ENCODE assay signal across 25 cellular contexts in genomic region chr11:101439488-101439887, GRCh38.
DNase-seq lines count a peak whose midpoint lies in the region; ATAC-seq, FAIRE-seq and TF ChIP-seq lines count a peak whose summit lies in the region.
"Had no signal": no experiment of that assay in that cellular context is flagged by ENCODE, and none has a peak within 500 bp of the region (broad histone marks: within the 10 kb centered on the region; RNA-seq: fewer than 3 reads in every experiment).

No MANE protein-coding gene starts in this region.

- FAIRE-seq in small intestine (lab: Jason Lieb, UNC), result no peak

- H3K36me3 ChIP-seq in Caco-2 (ENCODE audit: control insufficient read depth, insufficient read depth, low read length), result no peaks in the 10 kb centered on the region
- no peaks in the 10 kb centered on the region for H3K36me3 ChIP-seq in HCT116 (ENCODE audit: control insufficient read depth in 1 of 2, insufficient read depth in 2 of 2, low read length in 2 of 2)
- no peaks in the 10 kb centered on the region for H3K36me3 ChIP-seq in small intestine (ENCODE audit: control insufficient read depth in 2 of 2, insufficient read depth in 2 of 2, low read length in 2 of 2)
- H3K36me3 ChIP-seq: cardiac muscle cell, sigmoid colon, tibial artery had no signal

- H3K4me3 ChIP-seq in Caco-2 (ENCODE audit: low read depth, low read length) (no peak overlapping the region), HCT116 (replicated peaks in 1 of 2; ENCODE audit: low read depth in 1 of 2, low read length in 2 of 2) (no peak overlapping the region), small intestine (ENCODE audit: low read depth in 1 of 2, low read length in 2 of 2) (no peak overlapping the region)
- H3K4me3 ChIP-seq: cardiac muscle cell, sigmoid colon, tibial artery had no signal

- ATAC-seq in HCT116 (peak; percentile 67), GM19023 (IDR thresholded peaks at IDR 0.05; ENCODE audit: unreplicated experiment) (no peak)
- no peak for ATAC-seq in activated CD8-positive, alpha-beta T cell treated with anti-CD3 and anti-CD28 coated beads, Interleukin-2, amount 10 ng/mL, durations not matched to agents 7 days and 5 days
- ATAC-seq: stimulated activated naive CD8-positive, alpha-beta T cell treated with anti-CD3 and anti-CD28 coated beads, Interleukin-15, amount 100 ng/mL, for 72 hours had no signal

- no peaks in the 10 kb centered on the region for H3K9me2 ChIP-seq in HCT116 (ENCODE audit: insufficient read depth)

- H3K4me2 ChIP-seq in HCT116 (ENCODE audit: low read length), result no peak overlapping the region

- RAD21 ChIA-PET in HCT116 (lab: Charles Lee; ENCODE audit: low non-redundant PET in 1 of 2, low total read pairs in 2 of 2, uncharacterized antibody in 2 of 2, unreplicated experiment in 2 of 2), result no interaction called here

- no peak overlapping the region for H3K27ac Mint-ChIP-seq in Caco-2 (ENCODE audit: unreplicated experiment)
- H3K27ac Mint-ChIP-seq in activated CD8-positive, alpha-beta T cell treated with anti-CD3 and anti-CD28 coated beads, Interleukin-2, amount 10 ng/mL, durations not matched to agents 7 days and 5 days, result no peak overlapping the region
- H3K27ac Mint-ChIP-seq: activated CD4-positive, alpha-beta T cell treated with anti-CD3 and anti-CD28 coated beads, Interleukin-2, amount 10 ng/mL, durations not matched to agents 24 days and 14 days; activated T-helper 1 cell treated with anti-CD3 and anti-CD28 coated beads, Interleukin-12 subunit alpha, Interleukin-12 subunit beta, Interleukin-2, Interleukin-4 antibody, amounts not matched to agents 30 ng/mL and 10 ng/mL and 1 ng/mL, durations not matched to agents 14 hours and 24 hours and 36 hours; stimulated activated naive CD8-positive, alpha-beta T cell treated with anti-CD3 and anti-CD28 coated beads, Interleukin-15, amount 100 ng/mL, for 72 hours; T-helper 1 cell treated with Interleukin-12 subunit alpha and Interleukin-12 subunit beta and Interleukin-4 antibody, amounts not matched to agents 30 μg/mL and 1 μg/mL, for 36 hours had no signal

- no peaks in the 10 kb centered on the region for H3K9me3 Mint-ChIP-seq in Caco-2 (ENCODE audit: unreplicated experiment)
- H3K9me3 Mint-ChIP-seq in activated CD8-positive, alpha-beta T cell treated with anti-CD3 and anti-CD28 coated beads, Interleukin-2, amount 10 ng/mL, durations not matched to agents 7 days and 5 days (ENCODE audit: insufficient read depth), result no peaks in the 10 kb centered on the region
- H3K9me3 Mint-ChIP-seq: activated CD4-positive, alpha-beta T cell treated with anti-CD3 and anti-CD28 coated beads, Interleukin-2, amount 10 ng/mL, durations not matched to agents 24 days and 14 days; neural crest cell had no signal

- no peak overlapping the region for H3K4me3 Mint-ChIP-seq in Caco-2 (ENCODE audit: unreplicated experiment)
- no peak overlapping the region for H3K4me3 Mint-ChIP-seq in activated CD8-positive, alpha-beta T cell treated with anti-CD3 and anti-CD28 coated beads, Interleukin-2, amount 10 ng/mL, durations not matched to agents 7 days and 5 days
- H3K4me3 Mint-ChIP-seq: activated CD4-positive, alpha-beta T cell treated with anti-CD3 and anti-CD28 coated beads, Interleukin-2, amount 10 ng/mL, durations not matched to agents 24 days and 14 days; activated T-helper 1 cell treated with anti-CD3 and anti-CD28 coated beads, Interleukin-12 subunit alpha, Interleukin-12 subunit beta, Interleukin-2, Interleukin-4 antibody, amounts not matched to agents 30 ng/mL and 10 ng/mL and 1 ng/mL, durations not matched to agents 14 hours and 24 hours and 36 hours; CD4-positive, CD25-positive, alpha-beta regulatory T cell; neural crest cell; stimulated activated naive CD8-positive, alpha-beta T cell treated with anti-CD3 and anti-CD28 coated beads, Interleukin-15, amount 100 ng/mL, for 72 hours; T-helper 1 cell treated with Interleukin-12 subunit alpha and Interleukin-12 subunit beta and Interleukin-4 antibody, amounts not matched to agents 30 μg/mL and 1 μg/mL, for 36 hours had no signal

- H3K27me3 ChIP-seq in Caco-2 (replicated peaks; ENCODE audit: control insufficient read depth, insufficient read depth, low read length), result no peaks in the 10 kb centered on the region
- H3K27me3 ChIP-seq in HCT116 (ENCODE audit: insufficient read depth, low read length), result no peaks in the 10 kb centered on the region
- no peaks in the 10 kb centered on the region for H3K27me3 ChIP-seq in small intestine (ENCODE audit: control insufficient read depth in 2 of 2, insufficient read depth in 2 of 2, low read length in 2 of 2)
- H3K27me3 ChIP-seq: cardiac muscle cell, sigmoid colon, tibial artery had no signal

- POLR2A ChIA-PET in Caco-2 (lab: Charles Lee) (no interaction called here), HCT116 (lab: Charles Lee) (no interaction called here)
- POLR2A ChIA-PET in activated CD8-positive, alpha-beta T cell treated with anti-CD3 and anti-CD28 coated beads, Interleukin-2, amount 10 ng/mL, durations not matched to agents 7 days and 5 days (lab: Charles Lee), result no interaction called here

- TF ChIP-seq CTCF in Caco-2 (IDR thresholded peaks at IDR 0.05; ENCODE audit: insufficient read depth in 1 of 2, low read depth in 1 of 2, low read length in 1 of 2, severe bottlenecking in 1 of 2, unreplicated experiment in 1 of 2) (peak; percentile 27 to 48), HCT116 (IDR thresholded peaks at IDR 0.05 in 2 of 3, conservative IDR thresholded peaks at IDR 0.05 in 1 of 3; ENCODE audit: borderline replicate concordance in 1 of 3, insufficient read depth in 1 of 3, low read depth in 2 of 3, low read length in 2 of 3) (peak; percentile 10 to 42 (median 39); a peak in 4 of 6 replicates)

- H3K9me3 ChIP-seq in Caco-2, result no peaks in the 10 kb centered on the region
- H3K9me3 ChIP-seq in HCT116 (ENCODE audit: control insufficient read depth in 1 of 2, insufficient read depth in 1 of 2, low read depth in 1 of 2, low read length in 2 of 2), result no peaks in the 10 kb centered on the region
- no peaks in the 10 kb centered on the region for H3K9me3 ChIP-seq in small intestine (ENCODE audit: control insufficient read depth, low read depth)
- H3K9me3 ChIP-seq: sigmoid colon, tibial artery had no signal

- no peak overlapping the region for H3K9ac ChIP-seq in HCT116 (ENCODE audit: low read length)

- H4K20me1 ChIP-seq in HCT116 (ENCODE audit: insufficient read depth), result no peaks in the 10 kb centered on the region

- 93 to 96% (median 95%) methylated on average over 5 of the region's 5 CpGs for WGBS in small intestine, 3 donors

- H2AFZ ChIP-seq in HCT116 (ENCODE audit: low read depth, low read length, poor library complexity, severe bottlenecking), result no peak overlapping the region

- CTCF ChIA-PET in Caco-2 (lab: Charles Lee) (interaction anchor here (0.6 to 1.4 kb wide), 5 partner anchors 10 to 487 kb away, joined by 3 to 4 read pairs (median 3); no protein-coding TSS in a partner anchor), HCT116 (lab: Charles Lee) (interaction anchor here (1.0 to 1.3 kb wide), 2 partner anchors 11 to 408 kb away, joined by 3 read pairs; no protein-coding TSS in a partner anchor)
- CTCF ChIA-PET in activated CD8-positive, alpha-beta T cell treated with anti-CD3 and anti-CD28 coated beads, Interleukin-2, amount 10 ng/mL, durations not matched to agents 7 days and 5 days (lab: Charles Lee), result no interaction called here

- H3K4me1 ChIP-seq in Caco-2, result no peaks in the 10 kb centered on the region
- peaks cover 2 to 9% of the 10 kb centered on the region in 2 experiments; a peak in 2 of 4 replicates for H3K4me1 ChIP-seq in HCT116 (ENCODE audit: control insufficient read depth in 1 of 2, insufficient read depth in 2 of 2, low read length in 2 of 2)
- H3K4me1 ChIP-seq in small intestine (ENCODE audit: control insufficient read depth in 2 of 2, insufficient read depth in 1 of 2, low read depth in 1 of 2, low read length in 1 of 2), result peaks cover 0 to 2% of the 10 kb centered on the region in 2 donors

- H3K79me2 ChIP-seq in HCT116 (ENCODE audit: insufficient read depth, low read length), result no peaks in the 10 kb centered on the region

- BruUV-seq in Caco-2 (replicated peaks; lab: Mats Ljungman, UMichigan) (no TSS peak), HCT116 (replicated peaks; lab: Mats Ljungman, UMichigan) (no TSS peak)

- H3K27ac ChIP-seq in HCT116 (ENCODE audit: low read depth, low read length), result no peak overlapping the region
- H3K27ac ChIP-seq in small intestine (ENCODE audit: low read depth in 1 of 2, low read length in 1 of 2), result no peak overlapping the region
- H3K27ac ChIP-seq: cardiac muscle cell, sigmoid colon had no signal

- peak; percentile 27; the same call in 1 of the 2 replicates for TF ChIP-seq RAD21 in HCT116 (IDR thresholded peaks at IDR 0.05; ENCODE audit: low read depth)

- DNase-seq in Caco-2, result no peak
- DNase-seq in HCT116 (ENCODE audit: low read depth, low spot score), result no peak
- peak; percentile 7 for DNase-seq in RKO (ENCODE audit: low spot score)
- DNase-seq in iPS-NIHi11 (ENCODE audit: low spot score), result peak; percentile 22
- DNase-seq in small intestine, result no peak
- DNase-seq in NCI-H2196 (lab: John Stamatoyannopoulos, UW; ENCODE audit: unreplicated experiment), result no peak
- DNase-seq in activated CD8-positive, alpha-beta T cell treated with anti-CD3 and anti-CD28 coated beads, Interleukin-2, amount 10 ng/mL, durations not matched to agents 7 days and 5 days, result no peak
- DNase-seq: activated CD4-positive, alpha-beta T cell treated with anti-CD3 and anti-CD28 coated beads, Interleukin-2, amount 10 ng/mL, durations not matched to agents 24 days and 14 days; activated naive CD4-positive, alpha-beta T cell treated with anti-CD3 and anti-CD28 coated beads, Interleukin-2, amount 50 U/mL, for 16 hours; CD4-positive, CD25-positive, alpha-beta regulatory T cell; dermis blood vessel endothelial cell; glutamatergic neuron; GOT3; Karpas-422; mammary epithelial cell; NCI-H1105 treated with DMSO at 0.1 percent for 48 hours; NCI-H2081 treated with DMSO at 0.1 percent for 48 hours; sigmoid colon; stimulated activated naive CD8-positive, alpha-beta T cell treated with anti-CD3 and anti-CD28 coated beads, Interleukin-15, amount 100 ng/mL, for 72 hours; tibial artery had no signal

- H3K36me3 Mint-ChIP-seq in Caco-2 (ENCODE audit: insufficient read depth, unreplicated experiment), result no peaks in the 10 kb centered on the region
- no peaks in the 10 kb centered on the region for H3K36me3 Mint-ChIP-seq in activated CD8-positive, alpha-beta T cell treated with anti-CD3 and anti-CD28 coated beads, Interleukin-2, amount 10 ng/mL, durations not matched to agents 7 days and 5 days (ENCODE audit: low read depth)
- H3K36me3 Mint-ChIP-seq: CD4-positive, CD25-positive, alpha-beta regulatory T cell had no signal

- intact Hi-C loops in Caco-2 (cut with micrococcal nuclease; ENCODE audit: unreplicated experiment), result loop anchor here (5.0 kb wide), 1 partner anchor 312 kb away; the partner anchor contains the start of gene PGR
- intact Hi-C loops in HCT116 (cut with micrococcal nuclease), result loop anchor here (5.0 kb wide), 1 partner anchor 862 kb away; no protein-coding TSS in a partner anchor

- TF ChIP-seq POLR2A in HCT116 (IDR thresholded peaks at IDR 0.05; ENCODE audit: borderline replicate concordance, extremely low read depth, insufficient read depth, insufficient read length), result no peak

- no peaks in the 10 kb centered on the region for H3K27me3 Mint-ChIP-seq in Caco-2 (ENCODE audit: insufficient read depth, unreplicated experiment)
- no peaks in the 10 kb centered on the region for H3K27me3 Mint-ChIP-seq in activated CD8-positive, alpha-beta T cell treated with anti-CD3 and anti-CD28 coated beads, Interleukin-2, amount 10 ng/mL, durations not matched to agents 7 days and 5 days (ENCODE audit: low read depth)
- H3K27me3 Mint-ChIP-seq: activated CD4-positive, alpha-beta T cell treated with anti-CD3 and anti-CD28 coated beads, Interleukin-2, amount 10 ng/mL, durations not matched to agents 24 days and 14 days; CD4-positive, CD25-positive, alpha-beta regulatory T cell; stimulated activated naive CD8-positive, alpha-beta T cell treated with anti-CD3 and anti-CD28 coated beads, Interleukin-15, amount 100 ng/mL, for 72 hours had no signal

- no peaks in the 10 kb centered on the region for H3K4me1 Mint-ChIP-seq in Caco-2 (ENCODE audit: low read depth, unreplicated experiment)
- no peaks in the 10 kb centered on the region for H3K4me1 Mint-ChIP-seq in activated CD8-positive, alpha-beta T cell treated with anti-CD3 and anti-CD28 coated beads, Interleukin-2, amount 10 ng/mL, durations not matched to agents 7 days and 5 days (ENCODE audit: low read depth)
- H3K4me1 Mint-ChIP-seq: activated CD4-positive, alpha-beta T cell treated with anti-CD3 and anti-CD28 coated beads, Interleukin-2, amount 10 ng/mL, durations not matched to agents 24 days and 14 days; CD4-positive, CD25-positive, alpha-beta regulatory T cell; neural crest cell; stimulated activated naive CD8-positive, alpha-beta T cell treated with anti-CD3 and anti-CD28 coated beads, Interleukin-15, amount 100 ng/mL, for 72 hours had no signal

Comparison
In these comparisons a context has a peak if more than half of its experiments do, and no peak if none do; other contexts are left out.
1. DNase-seq: peak in RKO (single experiment) and iPS-NIHi11 (single experiment); none in Caco-2 (0 of 2), HCT116 (single experiment), small intestine (single experiment), NCI-H2196 (single experiment) and activated CD8-positive, alpha-beta T cell treated with anti-CD3 and anti-CD28 coated beads, Interleukin-2, amount 10 ng/mL, durations not matched to agents 7 days and 5 days (single experiment).